ENCODE assay signal across 14 cellular contexts in the genomic region with DNA sequence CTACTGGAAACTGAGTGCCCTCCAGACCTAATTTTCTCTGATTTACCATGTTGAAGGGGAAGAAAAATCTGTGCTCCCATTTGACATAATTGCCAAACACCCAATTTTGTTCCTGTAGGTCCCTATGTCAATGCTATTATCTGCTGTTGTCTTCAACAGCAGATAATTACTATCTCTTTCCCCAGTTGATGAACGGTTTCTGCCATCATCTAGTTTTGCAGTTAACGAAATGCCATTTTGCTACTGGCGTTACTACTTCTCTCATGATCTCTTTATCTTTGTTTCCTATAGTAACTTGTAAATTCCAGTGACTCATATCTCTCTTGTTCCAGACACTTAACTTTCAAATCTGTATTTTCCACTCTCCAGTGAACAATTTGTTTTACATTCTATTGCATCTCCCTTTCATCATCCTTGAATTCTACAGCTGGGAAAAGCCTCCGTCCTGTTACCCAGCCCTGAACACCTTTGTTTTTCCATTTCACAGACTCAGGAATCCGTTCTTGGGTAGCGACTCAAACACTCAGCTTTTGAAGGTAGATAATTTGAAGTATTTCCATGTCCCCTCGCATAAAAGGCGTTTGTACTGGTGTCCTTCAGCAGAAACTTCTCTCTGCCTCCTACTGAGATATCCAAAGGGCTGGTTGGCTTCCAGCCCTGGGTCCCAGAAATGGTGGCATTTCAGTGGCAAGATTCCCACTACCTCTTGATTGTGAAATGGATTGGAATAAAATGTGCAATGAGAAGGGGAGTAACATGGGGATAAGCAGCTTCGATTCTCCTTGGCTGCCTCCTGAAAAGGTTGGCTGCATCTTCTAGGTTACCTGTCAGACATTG.
DNase-seq lines count a peak whose midpoint lies in the region; ATAC-seq and TF ChIP-seq lines count a peak whose summit lies in the region.
"Had no signal": no experiment of that assay in that cellular context is flagged by ENCODE, and none has a peak within 500 bp of the region (broad histone marks: within the 10 kb centered on the region; RNA-seq: fewer than 3 reads in every experiment).

No MANE protein-coding gene starts in this region.

- H3K27me3 ChIP-seq in PC-3 (ENCODE audit: low read length) (no peaks in the 10 kb centered on the region), MM.1S (replicated peaks; ENCODE audit: insufficient read depth, low read length) (no peaks in the 10 kb centered on the region)
- no peaks in the 10 kb centered on the region for H3K27me3 ChIP-seq in CD8-positive, alpha-beta T cell (ENCODE audit: insufficient read depth, low read length)

- no peak overlapping the region for H2AFZ ChIP-seq in PC-3 (ENCODE audit: low read length)
- no peak overlapping the region for H2AFZ ChIP-seq in MM.1S (ENCODE audit: low read length)
- H2AFZ ChIP-seq: hepatocyte had no signal

- DNase-seq in activated naive CD4-positive, alpha-beta T cell treated with anti-CD3 and anti-CD28 coated beads, Interleukin-2, amount 50 U/mL, for 72 hours (ENCODE audit: low spot score in 2 of 2): no peak
- DNase-seq in activated naive CD4-positive, alpha-beta T cell (lab: John Stamatoyannopoulos, UW): no peak
- DNase-seq in PC-3: peak; percentile 28
- DNase-seq in dedifferentiated amniotic fluid mesenchymal stem cell (ENCODE audit: extremely low spot score): peak; percentile 76
- no peak for DNase-seq in CD8-positive, alpha-beta T cell
- DNase-seq in NCI-H1417 treated with DMSO at 0.1 percent for 48 hours (lab: John Stamatoyannopoulos, UW): no peak
- DNase-seq in MM.1S: no peak
- DNase-seq: activated gamma-delta T cell treated with Interleukin-2 at 50 U/mL for 16 hours; CD4-positive, CD25-positive, alpha-beta regulatory T cell; KG1; T-helper 9 cell had no signal

- H3K36me3 ChIP-seq in PC-3 (ENCODE audit: low read depth, low read length): no peaks in the 10 kb centered on the region
- H3K36me3 ChIP-seq in CD8-positive, alpha-beta T cell (ENCODE audit: insufficient read depth, low read length): no peaks in the 10 kb centered on the region
- H3K36me3 ChIP-seq in MM.1S (replicated peaks; ENCODE audit: insufficient read depth, low read length): no peaks in the 10 kb centered on the region

- H3K27ac Mint-ChIP-seq in activated naive CD4-positive, alpha-beta T cell treated with anti-CD3 and anti-CD28 coated beads, Interleukin-2, amount 50 U/mL, for 72 hours: peak overlapping the region in 1 of 2 donors; percentile 31
- no peak overlapping the region for H3K27ac Mint-ChIP-seq in CD8-positive, alpha-beta T cell
- H3K27ac Mint-ChIP-seq: CD4-positive, CD25-positive, alpha-beta regulatory T cell had no signal

- no peak overlapping the region for H3K27ac ChIP-seq in PC-3 (ENCODE audit: low read length)
- H3K27ac ChIP-seq in CD8-positive, alpha-beta T cell (ENCODE audit: low read depth, low read length): no peak overlapping the region
- no peak overlapping the region for H3K27ac ChIP-seq in MM.1S (ENCODE audit: low read length)
- H3K27ac ChIP-seq: hepatocyte had no signal

- TSS peak; percentile 97 for BruUV-seq in PC-3 (replicated peaks; lab: Mats Ljungman, UMichigan)

- H3K9me3 Mint-ChIP-seq in activated naive CD4-positive, alpha-beta T cell treated with anti-CD3 and anti-CD28 coated beads, Interleukin-2, amount 50 U/mL, for 72 hours: no peaks in the 10 kb centered on the region
- H3K9me3 Mint-ChIP-seq in CD8-positive, alpha-beta T cell: no peaks in the 10 kb centered on the region
- H3K9me3 Mint-ChIP-seq: CD4-positive, CD25-positive, alpha-beta regulatory T cell had no signal

- H3K4me1 Mint-ChIP-seq in CD8-positive, alpha-beta T cell (ENCODE audit: low read depth): peaks cover 4% of the 10 kb centered on the region

- H3K27me3 Mint-ChIP-seq in CD8-positive, alpha-beta T cell (ENCODE audit: low read depth): peaks cover 3% of the 10 kb centered on the region

- CTCF ChIA-PET in PC-3 (lab: Charles Lee): interaction anchor here (0.5 kb wide), 1 partner anchor 118 kb away, joined by 4 read pairs; no protein-coding TSS in a partner anchor
- CTCF ChIA-PET in CD8-positive, alpha-beta T cell (lab: Charles Lee): interaction anchor here (0.9 to 1.5 kb wide), 2 partner anchors 64 to 364 kb away, joined by 3 read pairs; no protein-coding TSS in a partner anchor

- no peak overlapping the region for H3K4me3 Mint-ChIP-seq in CD8-positive, alpha-beta T cell
- H3K4me3 Mint-ChIP-seq: CD4-positive, CD25-positive, alpha-beta regulatory T cell had no signal

- H3K4me3 ChIP-seq in PC-3 (ENCODE audit: low read length): no peak overlapping the region
- no peak overlapping the region for H3K4me3 ChIP-seq in CD8-positive, alpha-beta T cell (ENCODE audit: low read depth, low read length)
- no peak overlapping the region for H3K4me3 ChIP-seq in MM.1S (ENCODE audit: low read length)
- H3K4me3 ChIP-seq: hepatocyte had no signal

- no peaks in the 10 kb centered on the region for H3F3A ChIP-seq in PC-3 (ENCODE audit: low read length, unreplicated experiment)
- H3F3A ChIP-seq in MM.1S (ENCODE audit: insufficient read depth, low read length): no peaks in the 10 kb centered on the region

- no peaks in the 10 kb centered on the region for H4K20me1 ChIP-seq in PC-3 (ENCODE audit: low read length)
- no peaks in the 10 kb centered on the region for H4K20me1 ChIP-seq in MM.1S (ENCODE audit: insufficient read depth, low read length)

- no peaks in the 10 kb centered on the region for H3K9me2 ChIP-seq in PC-3 (replicated peaks; ENCODE audit: low read length)
- H3K9me2 ChIP-seq in MM.1S (replicated peaks; ENCODE audit: insufficient read depth, low read length): no peaks in the 10 kb centered on the region

- POLR2A ChIA-PET in PC-3 (lab: Charles Lee; ENCODE audit: unreplicated experiment): no interaction called here
- POLR2A ChIA-PET in CD8-positive, alpha-beta T cell (lab: Charles Lee): no interaction called here

- H3K9ac ChIP-seq in PC-3 (ENCODE audit: low read length): no peak overlapping the region
- H3K9ac ChIP-seq in MM.1S (ENCODE audit: low read length): no peak overlapping the region

- H3K79me2 ChIP-seq in PC-3 (ENCODE audit: low read length) (no peaks in the 10 kb centered on the region), MM.1S (ENCODE audit: low read length) (no peaks in the 10 kb centered on the region)
- H3K79me2 ChIP-seq: hepatocyte had no signal

- ATAC-seq in activated naive CD4-positive, alpha-beta T cell treated with anti-CD3 and anti-CD28 coated beads, Interleukin-2, amount 50 U/mL, for 72 hours: peak; percentile 26 to 65
- ATAC-seq in PC-3 (peak; percentile 71), HG02870 (IDR thresholded peaks at IDR 0.05; ENCODE audit: unreplicated experiment) (no peak)
- ATAC-seq in CD8-positive, alpha-beta T cell: no peak
- ATAC-seq: sciatic nerve had no signal

- intact Hi-C loops in PC-3 (cut with micrococcal nuclease): loop anchor here (5.0 kb wide), 1 partner anchor 43 kb away; no protein-coding TSS in a partner anchor
- intact Hi-C loops in CD8-positive, alpha-beta T cell (cut with DNase I, micrococcal nuclease): no loop called here

- H3K9me3 ChIP-seq in PC-3 (ENCODE audit: low read length) (no peaks in the 10 kb centered on the region), MM.1S (replicated peaks; ENCODE audit: insufficient read depth, low read length) (no peaks in the 10 kb centered on the region)
- no peaks in the 10 kb centered on the region for H3K9me3 ChIP-seq in CD8-positive, alpha-beta T cell (ENCODE audit: low read length)

- H3K36me3 Mint-ChIP-seq in activated naive CD4-positive, alpha-beta T cell treated with anti-CD3 and anti-CD28 coated beads, Interleukin-2, amount 50 U/mL, for 72 hours: no peaks in the 10 kb centered on the region
- H3K36me3 Mint-ChIP-seq in CD8-positive, alpha-beta T cell: no peaks in the 10 kb centered on the region
- H3K36me3 Mint-ChIP-seq: CD4-positive, CD25-positive, alpha-beta regulatory T cell had no signal

- TF ChIP-seq CTCF in PC-3 (conservative IDR thresholded peaks at IDR 0.05; ENCODE audit: low read depth, low read length): no peak
- TF ChIP-seq CTCF in CD8-positive, alpha-beta T cell (IDR thresholded peaks at IDR 0.05): no peak
- TF ChIP-seq CTCF in MM.1S (IDR thresholded peaks at IDR 0.05; ENCODE audit: low read length): no peak

- H3K4me2 ChIP-seq in PC-3 (ENCODE audit: low read length): peak overlapping the region; percentile 24; the same call in 1 of the 2 replicates
- H3K4me2 ChIP-seq in MM.1S (ENCODE audit: low read depth, low read length): no peak overlapping the region
- H3K4me2 ChIP-seq: hepatocyte had no signal

- H3K4me1 ChIP-seq in PC-3 (ENCODE audit: insufficient read depth, low read length): peaks cover 16% of the 10 kb centered on the region; the same call in 1 of the 2 replicates
- no peaks in the 10 kb centered on the region for H3K4me1 ChIP-seq in CD8-positive, alpha-beta T cell (ENCODE audit: insufficient read depth, low read length)
- peaks cover 9% of the 10 kb centered on the region; the same call in 1 of the 2 replicates for H3K4me1 ChIP-seq in MM.1S (ENCODE audit: low read length)

Comparison
In these comparisons a context has a peak if more than half of its experiments do, and no peak if none do; other contexts are left out.
1. ATAC-seq: peak in activated naive CD4-positive, alpha-beta T cell treated with anti-CD3 and anti-CD28 coated beads, Interleukin-2, amount 50 U/mL, for 72 hours (2 of 2) and PC-3 (single experiment); none in CD8-positive, alpha-beta T cell (single experiment) and HG02870 (single experiment).
2. DNase-seq: peak in PC-3 (single experiment) and dedifferentiated amniotic fluid mesenchymal stem cell (single experiment); none in activated naive CD4-positive, alpha-beta T cell treated with anti-CD3 and anti-CD28 coated beads, Interleukin-2, amount 50 U/mL, for 72 hours (0 of 2), activated naive CD4-positive, alpha-beta T cell (0 of 4), CD8-positive, alpha-beta T cell (0 of 7), NCI-H1417 treated with DMSO at 0.1 percent for 48 hours (single experiment) and MM.1S (single experiment).